16 cellular contexts compared by ENCODE assay signal in the genomic region with DNA sequence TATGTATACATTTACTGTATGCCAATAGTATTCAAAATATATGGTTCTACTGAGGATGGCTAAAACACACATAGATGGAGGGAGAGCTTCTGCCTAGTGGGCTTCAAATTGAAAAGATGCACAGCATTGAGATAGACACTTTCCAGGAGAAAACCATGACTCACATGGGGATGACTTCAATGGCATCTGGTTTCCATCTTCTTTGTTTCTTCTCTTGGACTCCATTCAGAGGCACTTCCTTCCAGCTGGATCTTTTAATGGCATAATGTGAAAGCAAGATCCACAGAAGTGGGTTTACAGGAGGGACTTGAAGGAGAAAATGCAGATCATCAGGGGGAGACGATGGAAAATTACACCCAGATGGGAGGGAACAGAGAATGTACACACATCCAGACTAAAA.
DNase-seq lines count a peak whose midpoint lies in the region; ATAC-seq, FAIRE-seq and TF ChIP-seq lines count a peak whose summit lies in the region.
"Had no signal": no experiment of that assay in that cellular context is flagged by ENCODE, and none has a peak within 500 bp of the region (broad histone marks: within the 10 kb centered on the region; RNA-seq: fewer than 3 reads in every experiment).

No MANE protein-coding gene starts in this region.

- H3K4me2 ChIP-seq in PC-9, result no peak overlapping the region

- CTCF ChIA-PET in PC-9 (lab: Charles Lee), result no interaction called here

- no peaks in the 10 kb centered on the region for H3K79me2 ChIP-seq in PC-9 (ENCODE audit: low read depth)

- no peak overlapping the region for H3K4me3 ChIP-seq in fibroblast of mammary gland (ENCODE audit: control insufficient read depth, low read depth, low read length)
- no peak overlapping the region for H3K4me3 ChIP-seq in pancreas
- H3K4me3 ChIP-seq in PC-9, result no peak overlapping the region
- H3K4me3 ChIP-seq in dorsolateral prefrontal cortex, result no peak overlapping the region
- H3K4me3 ChIP-seq: testis had no signal

- H3K27me3 ChIP-seq in pancreas (no peaks in the 10 kb centered on the region), PC-9 (ENCODE audit: insufficient read depth, low read depth) (no peaks in the 10 kb centered on the region), dorsolateral prefrontal cortex (no peaks in the 10 kb centered on the region)
- H3K27me3 ChIP-seq: testis had no signal

- POLR2A ChIA-PET in PC-9 (lab: Charles Lee; ENCODE audit: unreplicated experiment), result no interaction called here

- FAIRE-seq in pancreas (lab: Jason Lieb, UNC), result peak; percentile 34
- FAIRE-seq: GM12892, HepG2 had no signal

- TF ChIP-seq CTCF in fibroblast of mammary gland (conservative IDR thresholded peaks at IDR 0.05; ENCODE audit: control insufficient read depth, insufficient read depth, low read depth, low read length) (no peak), pancreas (IDR thresholded peaks at IDR 0.05) (no peak), PC-9 (conservative IDR thresholded peaks at IDR 0.05) (no peak), dorsolateral prefrontal cortex (IDR thresholded peaks at IDR 0.05 in 54 of 56, conservative IDR thresholded peaks at IDR 0.05 in 2 of 56; ENCODE audit: low read depth in 1 of 56, partially characterized antibody in 56 of 56) (no peak)

- DNase-seq in Daoy (ENCODE audit: low read depth) (peak; percentile 21), RPMI7951 (ENCODE audit: low read depth) (peak; percentile 89), fibroblast of mammary gland (ENCODE audit: low read depth) (peak; percentile 89), pancreas (no peak), PC-9 (no peak), dorsolateral prefrontal cortex (no peak)
- no peak for DNase-seq in activated CD4-positive, CD25-positive, alpha-beta regulatory T cell (lab: John Stamatoyannopoulos, UW)
- DNase-seq: activated CD4-positive, alpha-beta T cell treated with anti-CD3 and anti-CD28 coated beads, Interleukin-2, amount 50 U/mL, for 1 hour; DND-41; effector CD8-positive, alpha-beta T cell; glutamatergic neuron; T1000; testis had no signal

- 64 to 68% methylated on average over 1 of the region's 1 CpG for WGBS in pancreas, 2 donors

- H2AFZ ChIP-seq in PC-9, result no peak overlapping the region

- H3K4me1 ChIP-seq in pancreas (no peaks in the 10 kb centered on the region), PC-9 (replicated peaks; ENCODE audit: insufficient read depth) (peaks cover 19% of the 10 kb centered on the region)
- H3K4me1 ChIP-seq: testis had no signal

- H3K9me2 ChIP-seq in PC-9 (ENCODE audit: insufficient read depth), result no peaks in the 10 kb centered on the region

- BruUV-seq in PC-9 (replicated peaks; lab: Mats Ljungman, UMichigan), result no TSS peak

- ATAC-seq in pancreas (peak in 1 of 4 donors; percentile 17), GM21529 (IDR thresholded peaks at IDR 0.05; ENCODE audit: unreplicated experiment) (no peak)
- ATAC-seq: HepG2 had no signal

- intact Hi-C loops in pancreas (cut with DNase I), result no loop called here
- intact Hi-C loops in PC-9 (cut with micrococcal nuclease; ENCODE audit: unreplicated experiment), result no loop called here
- intact Hi-C loops in dorsolateral prefrontal cortex (cut with DNase I), result no loop called here

- no peaks in the 10 kb centered on the region for H3K9me3 ChIP-seq in pancreas
- no peaks in the 10 kb centered on the region for H3K9me3 ChIP-seq in PC-9 (ENCODE audit: insufficient read depth, low read depth)
- H3K9me3 ChIP-seq: testis had no signal

- H3F3A ChIP-seq in PC-9 (ENCODE audit: insufficient read depth, low read depth), result no peaks in the 10 kb centered on the region; the same call in 1 of the 2 replicates

- H3K36me3 ChIP-seq in pancreas, result no peaks in the 10 kb centered on the region
- H3K36me3 ChIP-seq in PC-9 (ENCODE audit: low read depth), result no peaks in the 10 kb centered on the region

- H4K20me1 ChIP-seq in PC-9 (ENCODE audit: insufficient read depth), result no peaks in the 10 kb centered on the region

- no peak overlapping the region for H3K27ac ChIP-seq in pancreas
- no peak overlapping the region for H3K27ac ChIP-seq in PC-9
- H3K27ac ChIP-seq in dorsolateral prefrontal cortex, result peak overlapping the region in 4 of 59 donors; percentile 1 to 26 (median 14)
- H3K27ac ChIP-seq: testis had no signal

Comparison
In these comparisons a context has a peak if more than half of its experiments do, and no peak if none do; other contexts are left out.
1. DNase-seq: peak in Daoy (single experiment), RPMI7951 (single experiment) and fibroblast of mammary gland (single experiment); none in pancreas (0 of 6), activated CD4-positive, CD25-positive, alpha-beta regulatory T cell (0 of 4), PC-9 (0 of 2) and dorsolateral prefrontal cortex (0 of 10).